In genomic region chr3:14246414-14246813, GRCh38 we compare ENCODE assay signal across 19 cellular contexts.
"Had no signal": no experiment of that assay in that cellular context is flagged by ENCODE, and none has a peak within 500 bp of the region (broad histone marks: within the 10 kb centered on the region; RNA-seq: fewer than 3 reads in every experiment).

No MANE protein-coding gene starts in this region.

- H3K27me3 ChIP-seq: brain microvascular endothelial cell, SJSA1 had no signal

- H3K27ac ChIP-seq: brain microvascular endothelial cell, cardiac muscle cell, SJSA1 had no signal

- H3K4me3 ChIP-seq: cardiac muscle cell, SJSA1 had no signal

- H3K36me3 ChIP-seq: brain microvascular endothelial cell, cardiac muscle cell, SJSA1 had no signal

- DNase-seq: activated B cell treated with CpG ODN at 0.5 μM for 24 hours; activated CD4-positive, alpha-beta memory T cell treated with anti-CD3 and anti-CD28 coated beads for 36 hours; activated CD4-positive, alpha-beta T cell treated with anti-CD3 and anti-CD28 coated beads, Interleukin-2, amount 10 ng/mL, durations not matched to agents 7 days and 5 days; activated CD8-positive, alpha-beta memory T cell treated with anti-CD3 and anti-CD28 coated beads for 24 hours; activated effector memory CD4-positive, alpha-beta T cell treated with anti-CD3 and anti-CD28 coated beads, Interleukin-2, amount 50 U/mL, for 16 hours; activated naive CD4-positive, alpha-beta T cell treated with Interleukin-2 at 50 U/mL for 16 hours; activated T-cell treated with anti-CD3 and anti-CD28 coated beads, Interleukin-2, amount 50 U/mL, for 4 hours; brain microvascular endothelial cell; MM.1S; NCI-H1105; NCI-H1436; NCI-H1694 treated with DMSO at 0.1 percent for 48 hours; NCI-H2029 treated with DMSO at 0.1 percent for 48 hours; NCI-H510A treated with DMSO at 0.1 percent for 48 hours; NCI-H69; PC-3; SHP77 had no signal

- ATAC-seq: activated T-cell treated with anti-CD3 and anti-CD28 coated beads, Interleukin-2, amount 50 U/mL, for 4 hours; PC-3 had no signal
